Comparison of ENCODE assay signal across 11 cellular contexts in genomic region chr6:139597087-139597763, GRCh38.
DNase-seq lines count a peak whose midpoint lies in the region; ATAC-seq and TF ChIP-seq lines count a peak whose summit lies in the region.
"Had no signal": no experiment of that assay in that cellular context is flagged by ENCODE, and none has a peak within 500 bp of the region (broad histone marks: within the 10 kb centered on the region; RNA-seq: fewer than 3 reads in every experiment).

No MANE protein-coding gene starts in this region.

- H3K27me3 ChIP-seq in SJSA1 (replicated peaks) (no peaks in the 10 kb centered on the region), esophagus muscularis mucosa (no peaks in the 10 kb centered on the region), muscle layer of colon (ENCODE audit: control insufficient read depth in 1 of 2, insufficient read depth in 2 of 2, low read length in 2 of 2) (no peaks in the 10 kb centered on the region), tibial nerve (no peaks in the 10 kb centered on the region), PC-9 (ENCODE audit: insufficient read depth, low read depth) (no peaks in the 10 kb centered on the region)

- TF ChIP-seq CTCF in esophagus muscularis mucosa (IDR thresholded peaks at IDR 0.05) (no peak), tibial nerve (IDR thresholded peaks at IDR 0.05) (no peak), PC-9 (conservative IDR thresholded peaks at IDR 0.05) (no peak)

- H3K36me3 Mint-ChIP-seq in stimulated activated memory B cell treated with anti-CD40 and anti-IgM and Interleukin-4, amounts not matched to agents 10 μg/mL and 1 μg/mL and 100 μg/mL, for 72 hours: no peaks in the 10 kb centered on the region

- 73% methylated on average over 1 of the region's 1 CpG for WGBS in esophagus muscularis mucosa
- 64 to 77% methylated on average over 1 of the region's 1 CpG for WGBS in tibial nerve, 2 donors

- no peaks in the 10 kb centered on the region for H3K9me3 ChIP-seq in SJSA1 (replicated peaks)
- no peaks in the 10 kb centered on the region for H3K9me3 ChIP-seq in esophagus muscularis mucosa
- H3K9me3 ChIP-seq in muscle layer of colon (ENCODE audit: low read length): no peaks in the 10 kb centered on the region
- no peaks in the 10 kb centered on the region for H3K9me3 ChIP-seq in tibial nerve
- no peaks in the 10 kb centered on the region for H3K9me3 ChIP-seq in PC-9 (ENCODE audit: insufficient read depth, low read depth)

- H3K4me3 ChIP-seq in SJSA1: no peak overlapping the region
- H3K4me3 ChIP-seq in esophagus muscularis mucosa: no peak overlapping the region
- H3K4me3 ChIP-seq in muscle layer of colon (ENCODE audit: low read depth in 1 of 2, low read length in 2 of 2): no peak overlapping the region
- H3K4me3 ChIP-seq in tibial nerve: no peak overlapping the region
- no peak overlapping the region for H3K4me3 ChIP-seq in PC-9

- no peak for DNase-seq in SJSA1 (ENCODE audit: low read depth in 1 of 2, low spot score in 2 of 2)
- no peak for DNase-seq in esophagus muscularis mucosa (ENCODE audit: extremely low spot score)
- DNase-seq in tibial nerve (ENCODE audit: low spot score in 2 of 2): no peak
- no peak for DNase-seq in dedifferentiated amniotic fluid mesenchymal stem cell (ENCODE audit: extremely low spot score)
- DNase-seq in PC-9: no peak
- DNase-seq in NCI-H69 (lab: John Stamatoyannopoulos, UW): no peak
- DNase-seq: activated naive CD4-positive, alpha-beta T cell treated with anti-CD3 and anti-CD28 coated beads, Interleukin-2, amount 50 U/mL, for 16 hours; DMS79; NCI-H1417 had no signal

- H3K9me3 Mint-ChIP-seq in stimulated activated memory B cell treated with anti-CD40 and anti-IgM and Interleukin-4, amounts not matched to agents 10 μg/mL and 1 μg/mL and 100 μg/mL, for 72 hours: no peaks in the 10 kb centered on the region

- CTCF ChIA-PET in PC-9 (lab: Charles Lee): no interaction called here

- H2AFZ ChIP-seq in PC-9: no peak overlapping the region

- no peaks in the 10 kb centered on the region for H3K36me3 ChIP-seq in SJSA1
- no peaks in the 10 kb centered on the region for H3K36me3 ChIP-seq in esophagus muscularis mucosa
- no peaks in the 10 kb centered on the region for H3K36me3 ChIP-seq in muscle layer of colon (ENCODE audit: insufficient read depth, low read length)
- H3K36me3 ChIP-seq in tibial nerve: no peaks in the 10 kb centered on the region
- H3K36me3 ChIP-seq in PC-9 (ENCODE audit: low read depth): no peaks in the 10 kb centered on the region

- no peaks in the 10 kb centered on the region for H3K9me2 ChIP-seq in PC-9 (ENCODE audit: insufficient read depth)

- H3K27me3 Mint-ChIP-seq in stimulated activated memory B cell treated with anti-CD40 and anti-IgM and Interleukin-4, amounts not matched to agents 10 μg/mL and 1 μg/mL and 100 μg/mL, for 72 hours: no peaks in the 10 kb centered on the region

- no peaks in the 10 kb centered on the region for H3K79me2 ChIP-seq in PC-9 (ENCODE audit: low read depth)

- H3K9ac ChIP-seq in muscle layer of colon (ENCODE audit: low read length): no peak overlapping the region

- no peak for ATAC-seq in stimulated activated memory B cell treated with anti-CD40 and anti-IgM and Interleukin-4, amounts not matched to agents 10 μg/mL and 1 μg/mL and 100 μg/mL, for 72 hours

- intact Hi-C loops in esophagus muscularis mucosa (cut with DNase I) (loop anchor here (5.0 kb wide), 3 partner anchors 50 to 385 kb away; no protein-coding TSS in a partner anchor), PC-9 (cut with micrococcal nuclease; ENCODE audit: unreplicated experiment) (no loop called here)

- H3K4me1 ChIP-seq in SJSA1 (replicated peaks): peaks cover 21% of the 10 kb centered on the region
- peaks cover 12 to 73% (median 69%) of the 10 kb centered on the region in 4 donors for H3K4me1 ChIP-seq in esophagus muscularis mucosa
- H3K4me1 ChIP-seq in muscle layer of colon (ENCODE audit: insufficient read depth, low read length): peaks cover 45% of the 10 kb centered on the region
- H3K4me1 ChIP-seq in tibial nerve: peaks cover 0 to 25% (median 8%) of the 10 kb centered on the region in 4 donors
- H3K4me1 ChIP-seq in PC-9 (replicated peaks; ENCODE audit: insufficient read depth): no peaks in the 10 kb centered on the region

- H3K4me3 Mint-ChIP-seq in stimulated activated memory B cell treated with anti-CD40 and anti-IgM and Interleukin-4, amounts not matched to agents 10 μg/mL and 1 μg/mL and 100 μg/mL, for 72 hours: no peak overlapping the region

- no peak overlapping the region for H3K4me2 ChIP-seq in PC-9

- POLR2A ChIA-PET in PC-9 (lab: Charles Lee; ENCODE audit: unreplicated experiment): interaction anchor here (0.5 kb wide), 1 partner anchor 455 kb away, joined by 4 read pairs; no protein-coding TSS in a partner anchor

- peak overlapping the region; percentile 81 for H3K27ac ChIP-seq in SJSA1
- peak overlapping the region; percentile 83 to 86 (median 83) for H3K27ac ChIP-seq in esophagus muscularis mucosa (replicated peaks in 1 of 4)
- peak overlapping the region; percentile 55 for H3K27ac ChIP-seq in muscle layer of colon (ENCODE audit: low read depth, low read length)
- H3K27ac ChIP-seq in tibial nerve: peak overlapping the region; percentile 43 to 81 (median 65)
- no peak overlapping the region for H3K27ac ChIP-seq in PC-9

- TF ChIP-seq EP300 in esophagus muscularis mucosa (IDR thresholded peaks at IDR 0.05): no peak
- TF ChIP-seq EP300 in tibial nerve (IDR thresholded peaks at IDR 0.05): no peak

- H3F3A ChIP-seq in PC-9 (ENCODE audit: insufficient read depth, low read depth): no peaks in the 10 kb centered on the region

- H3K27ac Mint-ChIP-seq in stimulated activated memory B cell treated with anti-CD40 and anti-IgM and Interleukin-4, amounts not matched to agents 10 μg/mL and 1 μg/mL and 100 μg/mL, for 72 hours: no peak overlapping the region

- TF ChIP-seq POLR2A in esophagus muscularis mucosa (IDR thresholded peaks at IDR 0.05; ENCODE audit: low read depth): no peak
- TF ChIP-seq POLR2A in tibial nerve (IDR thresholded peaks at IDR 0.05): no peak

- no peaks in the 10 kb centered on the region for H3K4me1 Mint-ChIP-seq in stimulated activated memory B cell treated with anti-CD40 and anti-IgM and Interleukin-4, amounts not matched to agents 10 μg/mL and 1 μg/mL and 100 μg/mL, for 72 hours

- H4K20me1 ChIP-seq in PC-9 (ENCODE audit: insufficient read depth): no peaks in the 10 kb centered on the region

- BruUV-seq in PC-9 (replicated peaks; lab: Mats Ljungman, UMichigan): no TSS peak
